In the genomic region with DNA sequence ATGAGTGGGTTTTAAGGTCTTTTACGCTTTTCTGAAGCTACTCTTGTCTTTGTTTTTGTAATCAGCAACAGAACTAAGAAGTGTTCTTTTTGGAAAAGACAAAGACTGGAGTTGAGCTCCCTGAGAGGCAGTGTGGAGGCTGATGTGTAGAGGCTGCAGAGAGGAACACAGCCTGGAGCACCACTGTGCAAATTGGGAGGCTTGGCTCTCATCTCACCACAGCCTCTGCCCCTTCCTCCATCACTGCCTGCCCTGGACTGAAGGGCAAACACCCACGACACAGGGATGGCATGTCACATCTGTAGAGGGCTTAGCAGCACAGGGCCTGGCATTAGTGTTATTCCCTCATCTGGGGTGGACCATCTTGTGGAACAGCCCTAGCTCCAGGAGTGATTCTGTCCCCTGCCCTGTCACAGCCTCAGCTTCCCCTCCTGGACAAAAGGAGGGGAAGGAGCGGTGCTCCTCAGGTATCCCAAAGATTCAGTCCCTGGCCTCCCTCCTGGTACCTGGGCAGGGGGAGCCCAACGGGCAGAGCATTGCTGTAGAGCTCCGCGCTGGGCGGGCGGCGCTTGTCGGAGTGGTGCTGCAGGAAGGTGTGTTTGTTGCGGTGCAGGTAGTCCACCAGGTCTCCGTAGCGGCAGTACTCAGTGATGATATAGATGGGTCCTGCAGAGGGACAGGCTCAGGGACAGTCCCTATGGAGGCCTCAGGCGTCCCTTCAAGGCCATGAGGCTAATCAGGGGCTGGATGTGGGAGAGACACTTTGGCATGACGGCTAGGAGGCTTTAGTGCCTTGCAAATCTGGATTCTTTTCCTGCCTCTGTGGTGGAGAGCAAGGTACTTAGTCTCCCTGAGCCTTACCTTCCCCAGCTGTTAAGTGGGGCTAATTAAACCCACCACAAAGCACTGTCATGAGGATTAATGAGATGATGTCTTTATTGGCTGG, we compare ENCODE assay signal across 16 cellular contexts. TPM values are rescaled to one million over a fixed set of nuclear protein-coding genes. Genes with fewer than 3 reads are reported as not detected.
DNase-seq lines count a peak whose midpoint lies in the region; ATAC-seq, FAIRE-seq and TF ChIP-seq lines count a peak whose summit lies in the region.
"Had no signal": no experiment of that assay in that cellular context is flagged by ENCODE, and none has a peak within 500 bp of the region (broad histone marks: within the 10 kb centered on the region; RNA-seq: fewer than 3 reads in every experiment).

No MANE protein-coding gene starts in this region.

- ATAC-seq in HCT116 (peak; percentile 12; the same call in 1 of the 2 replicates), RWPE2 (ENCODE audit: low read depth) (peak; percentile 7; the same call in 1 of the 3 replicates), HepG2 (no peak), sciatic nerve (no peak), WTC11 (no peak)

- TF ChIP-seq CTCF in HCT116 (IDR thresholded peaks at IDR 0.05 in 2 of 3, conservative IDR thresholded peaks at IDR 0.05 in 1 of 3; ENCODE audit: borderline replicate concordance in 1 of 3, insufficient read depth in 1 of 3, low read depth in 2 of 3, low read length in 2 of 3), result no peak
- peak; percentile 23 for TF ChIP-seq CTCF in RWPE2 (IDR thresholded peaks at IDR 0.05; ENCODE audit: poor library complexity, severe bottlenecking)
- TF ChIP-seq CTCF in HepG2 (CRISPR knock-in tag; IDR thresholded peaks at IDR 0.05), result no peak
- no peak for TF ChIP-seq CTCF in WTC11 (IDR thresholded peaks at IDR 0.05)

- H3K4me1 ChIP-seq in HCT116 (ENCODE audit: control insufficient read depth in 1 of 2, insufficient read depth in 2 of 2, low read length in 2 of 2) (peaks cover 4 to 9% of the 10 kb centered on the region in 2 experiments; a peak in 3 of 4 replicates), RWPE2 (ENCODE audit: insufficient read depth, poor library complexity, severe bottlenecking) (no peaks in the 10 kb centered on the region), HepG2 (ENCODE audit: insufficient read depth, low read length) (peaks cover 18% of the 10 kb centered on the region)
- H3K4me1 ChIP-seq: BE2C had no signal

- no peak for TF ChIP-seq RAD21 in HCT116 (IDR thresholded peaks at IDR 0.05; ENCODE audit: low read depth)
- TF ChIP-seq RAD21 in HepG2 (CRISPR knock-in tag; IDR thresholded peaks at IDR 0.05), result no peak

- 0 out of 2 replicates have a peak overlapping the region, but pooled peaks have one; percentile 26 for H3K4me2 ChIP-seq in HCT116 (ENCODE audit: low read length)
- peak overlapping the region; percentile 33 for H3K4me2 ChIP-seq in HepG2 (ENCODE audit: low read depth, low read length)
- H3K4me2 ChIP-seq: KMS-11 had no signal

- WGBS in HepG2 (ENCODE audit: low lambda C conversion rate), result 83% methylated on average over 11 of the region's 15 CpGs

- no peaks in the 10 kb centered on the region for H3K27me3 Mint-ChIP-seq in T-helper 2 cell treated with Interferon-gamma antibody and Interleukin-4, amounts not matched to agents 5 μg/mL and 100 μg/mL, for 36 hours (ENCODE audit: low read depth)
- H3K27me3 Mint-ChIP-seq in WTC11 (ENCODE audit: low read depth), result no peaks in the 10 kb centered on the region

- TF ChIP-seq POLR2A in HCT116 (IDR thresholded peaks at IDR 0.05; ENCODE audit: borderline replicate concordance, extremely low read depth, insufficient read depth, insufficient read length) (no peak), HepG2 (IDR thresholded peaks at IDR 0.05; ENCODE audit: insufficient read depth in 1 of 2, low read depth in 2 of 2, low read length in 2 of 2) (no peak)

- no peak overlapping the region for H3K27ac Mint-ChIP-seq in T-helper 2 cell treated with Interferon-gamma antibody and Interleukin-4, amounts not matched to agents 5 μg/mL and 100 μg/mL, for 36 hours
- H3K27ac Mint-ChIP-seq in WTC11, result no peak overlapping the region
- H3K27ac Mint-ChIP-seq: CD8-positive, alpha-beta memory T cell had no signal

- no peaks in the 10 kb centered on the region for H3K9me3 ChIP-seq in HCT116 (ENCODE audit: control insufficient read depth in 1 of 2, insufficient read depth in 1 of 2, low read depth in 1 of 2, low read length in 2 of 2)
- no peaks in the 10 kb centered on the region for H3K9me3 ChIP-seq in RWPE2 (ENCODE audit: severe bottlenecking)
- H3K9me3 ChIP-seq in HepG2 (ENCODE audit: low read length), result no peaks in the 10 kb centered on the region
- H3K9me3 ChIP-seq: BE2C had no signal

- no peaks in the 10 kb centered on the region for H3K9me3 Mint-ChIP-seq in T-helper 2 cell treated with Interferon-gamma antibody and Interleukin-4, amounts not matched to agents 5 μg/mL and 100 μg/mL, for 36 hours
- no peaks in the 10 kb centered on the region for H3K9me3 Mint-ChIP-seq in WTC11
- H3K9me3 Mint-ChIP-seq: CD8-positive, alpha-beta memory T cell had no signal

- DNase-seq in HCT116 (ENCODE audit: low read depth, low spot score) (no peak), RWPE2 (ENCODE audit: low spot score) (no peak), HepG2 (ENCODE audit: low spot score) (no peak), sciatic nerve (ENCODE audit: low spot score) (peak; percentile 50), 8988T (no peak), WTC11 (ENCODE audit: low spot score) (no peak), occipital lobe (lab: John Stamatoyannopoulos, UW) (no peak)
- no peak for DNase-seq in T-helper 2 cell treated with Interferon-gamma antibody and Interleukin-4, amounts not matched to agents 5 μg/mL and 100 μg/mL, for 36 hours (ENCODE audit: low spot score)
- DNase-seq: BE2C, DND-41, NCI-H1092, NCI-H1694, SHP77 treated with DMSO at 0.1 percent for 48 hours had no signal

- H3K79me2 ChIP-seq in HCT116 (ENCODE audit: insufficient read depth, low read length) (no peaks in the 10 kb centered on the region), HepG2 (ENCODE audit: insufficient read depth, low read length) (no peaks in the 10 kb centered on the region)

- POLR2A ChIA-PET in HCT116 (lab: Charles Lee), result no interaction called here
- POLR2A ChIA-PET in HepG2 (lab: Yijun Ruan, JAX), result no interaction called here
- POLR2A ChIA-PET in WTC11 (lab: Charles Lee), result no interaction called here

- TF ChIP-seq EP300 in HepG2 (IDR thresholded peaks at IDR 0.05; ENCODE audit: low read depth in 2 of 2, low read length in 2 of 2) (no peak), HepG2 (CRISPR knock-in tag; IDR thresholded peaks at IDR 0.05; ENCODE audit: borderline replicate concordance) (no peak)

- no peak overlapping the region for H3K9ac ChIP-seq in HCT116 (ENCODE audit: low read length)
- H3K9ac ChIP-seq in HepG2 (ENCODE audit: insufficient read depth, low read depth, low read length), result no peak overlapping the region
- H3K9ac ChIP-seq: KMS-11 had no signal

- intact Hi-C loops in HCT116 (cut with micrococcal nuclease), result loop anchor here (2.0 kb wide), 2 partner anchors 122 to 288 kb away; a partner anchor contains a TSS
- intact Hi-C loops in HepG2 (cut with micrococcal nuclease; ENCODE audit: unreplicated experiment), result loop anchor here (10.0 kb wide), 1 partner anchor 288 kb away; no protein-coding TSS in a partner anchor
- intact Hi-C loops in sciatic nerve (cut with DNase I), result no loop called here

- no TSS peak for BruUV-seq in HCT116 (replicated peaks; lab: Mats Ljungman, UMichigan)
- BruUV-seq in HepG2 (replicated peaks; lab: Mats Ljungman, UMichigan), result no TSS peak

- H3K36me3 ChIP-seq in HCT116 (ENCODE audit: control insufficient read depth in 1 of 2, insufficient read depth in 2 of 2, low read length in 2 of 2), result no peaks in the 10 kb centered on the region
- H3K36me3 ChIP-seq in RWPE2 (ENCODE audit: low read depth), result no peaks in the 10 kb centered on the region
- no peaks in the 10 kb centered on the region for H3K36me3 ChIP-seq in HepG2 (replicated peaks in 1 of 2; ENCODE audit: control insufficient read depth in 1 of 2, insufficient read depth in 2 of 2, low read length in 2 of 2)

- in situ Hi-C loops in HepG2 (cut with HindIII; ENCODE audit: extremely low pct_ligation_motif_present, low pct_unique_long_range_greater_than_20kb), result no loop called here

- RAD21 ChIA-PET in HCT116 (lab: Charles Lee; ENCODE audit: low non-redundant PET in 1 of 2, low total read pairs in 2 of 2, uncharacterized antibody in 2 of 2, unreplicated experiment in 2 of 2), result no interaction called here

- H3K4me3 Mint-ChIP-seq in T-helper 2 cell treated with Interferon-gamma antibody and Interleukin-4, amounts not matched to agents 5 μg/mL and 100 μg/mL, for 36 hours, result no peak overlapping the region
- H3K4me3 Mint-ChIP-seq in WTC11, result no peak overlapping the region
- H3K4me3 Mint-ChIP-seq: CD8-positive, alpha-beta memory T cell had no signal

- H2AFZ ChIP-seq in HCT116 (ENCODE audit: low read depth, low read length, poor library complexity, severe bottlenecking) (peak overlapping the region; percentile 71), HepG2 (ENCODE audit: low read length) (no peak overlapping the region)

- CTCF ChIA-PET in HCT116 (lab: Charles Lee) (interaction anchor here (0.6 to 1.7 kb wide), 4 partner anchors 10 to 289 kb away, joined by 3 to 4 read pairs (median 4); no protein-coding TSS in a partner anchor), HepG2 (lab: Yijun Ruan, JAX; ENCODE audit: low intra/inter-chr PET ratio, low total read pairs) (interaction anchor here (1.3 kb wide), 1 partner anchor 288 kb away, joined by 3 read pairs; no protein-coding TSS in a partner anchor), WTC11 (lab: Charles Lee) (interaction anchor here (0.5 to 1.8 kb wide), 26 partner anchors 8 to 133 kb away, joined by 3 to 16 read pairs (median 4); no protein-coding TSS in a partner anchor)

- no peaks in the 10 kb centered on the region for H3K36me3 Mint-ChIP-seq in T-helper 2 cell treated with Interferon-gamma antibody and Interleukin-4, amounts not matched to agents 5 μg/mL and 100 μg/mL, for 36 hours (ENCODE audit: low read depth)
- no peaks in the 10 kb centered on the region for H3K36me3 Mint-ChIP-seq in WTC11
- H3K36me3 Mint-ChIP-seq: CD8-positive, alpha-beta memory T cell had no signal

- H3K27ac ChIP-seq in HCT116 (ENCODE audit: low read depth, low read length), result no peak overlapping the region
- H3K27ac ChIP-seq in RWPE2 (ENCODE audit: poor library complexity, severe bottlenecking), result no peak overlapping the region
- no peak overlapping the region for H3K27ac ChIP-seq in HepG2 (ENCODE audit: extremely low read length, insufficient read depth, low read length)
- H3K27ac ChIP-seq: KMS-11 had no signal

- H3K9me2 ChIP-seq in HCT116 (ENCODE audit: insufficient read depth), result no peaks in the 10 kb centered on the region

- H3K4me1 Mint-ChIP-seq in T-helper 2 cell treated with Interferon-gamma antibody and Interleukin-4, amounts not matched to agents 5 μg/mL and 100 μg/mL, for 36 hours (ENCODE audit: low read depth), result peaks cover 3% of the 10 kb centered on the region
- H3K4me1 Mint-ChIP-seq in WTC11, result peaks cover 11% of the 10 kb centered on the region

- H3K4me3 ChIP-seq in HCT116 (replicated peaks in 1 of 2; ENCODE audit: low read depth in 1 of 2, low read length in 2 of 2) (no peak overlapping the region), RWPE2 (ENCODE audit: severe bottlenecking) (no peak overlapping the region), HepG2 (replicated peaks in 1 of 3; ENCODE audit: insufficient read depth in 1 of 3, low read depth in 2 of 3, low read length in 3 of 3) (no peak overlapping the region)

- FAIRE-seq in HepG2 (lab: Jason Lieb, UNC), result no peak

- no peaks in the 10 kb centered on the region for H4K20me1 ChIP-seq in HCT116 (ENCODE audit: insufficient read depth)
- no peaks in the 10 kb centered on the region for H4K20me1 ChIP-seq in HepG2 (ENCODE audit: insufficient read depth, low read length)

- H3K27me3 ChIP-seq in HCT116 (ENCODE audit: insufficient read depth, low read length) (no peaks in the 10 kb centered on the region), RWPE2 (ENCODE audit: insufficient read depth, poor library complexity, severe bottlenecking) (no peaks in the 10 kb centered on the region), HepG2 (ENCODE audit: control insufficient read depth in 1 of 2, insufficient read depth in 2 of 2, low read length in 2 of 2) (no peaks in the 10 kb centered on the region)
- H3K27me3 ChIP-seq: BE2C had no signal

RNA-seq across cellular contexts. Expression of a gene that starts 32.8 kb away (rescaled TPM):
- total RNA-seq in HCT116 (2021; ENCODE audit: unreplicated experiment), result 0.34 TPM
- polyA plus RNA-seq in HCT116 (2012), result 0.18 and 0.67 TPM in 2 replicates
- total RNA-seq in HepG2 (2016; rRNA removed; fragmentation: Illumina TruSeq; extraction: Trizol), result 1.5 and 4.0 TPM in 2 replicates
- total RNA-seq in HepG2 (2016; cell fraction: cytosol; rRNA removed; fragmentation: Illumina TruSeq; extraction: Trizol; ENCODE audit: low read depth), result 1.3 and 1.5 TPM in 2 replicates
- 2.3 and 5.0 TPM in 2 replicates for total RNA-seq in HepG2 (2016; cell fraction: insoluble cytoplasmic fraction; rRNA removed; fragmentation: Illumina TruSeq; extraction: Trizol)
- 2.2 and 3.9 TPM in 2 replicates for total RNA-seq in HepG2 (2016; cell fraction: membrane; rRNA removed; fragmentation: Illumina TruSeq; extraction: Trizol)
- total RNA-seq in HepG2 (2016; cell fraction: nucleus; rRNA removed; fragmentation: Illumina TruSeq; extraction: Trizol), result 3.0 and 4.6 TPM in 2 replicates
- polyA plus RNA-seq in HepG2 (2011; rRNA removed), result 15.3 and 21.0 TPM in 2 replicates
- polyA plus RNA-seq in HepG2 (2011; cell fraction: cytosol; rRNA removed), result 8.7 and 14.4 TPM in 2 replicates
- 26.2 and 40.5 TPM in 2 replicates for polyA plus RNA-seq in HepG2 (2011; cell fraction: nucleus; rRNA removed)
- polyA plus RNA-seq in HepG2 (2012), result 6.3 and 14.3 TPM in 2 replicates
- 0.71 and 1.4 TPM in 2 replicates for polyA plus RNA-seq in HepG2 (2016; cell fraction: cytosol; fragmentation: Illumina TruSeq; extraction: Trizol; ENCODE audit: low read depth)
- polyA plus RNA-seq in HepG2 (2016; cell fraction: insoluble cytoplasmic fraction; fragmentation: Illumina TruSeq; extraction: Trizol; ENCODE audit: low read depth), result 1.6 TPM in 2 replicates
- 1.5 and 1.7 TPM in 2 replicates for polyA plus RNA-seq in HepG2 (2016; cell fraction: membrane; fragmentation: Illumina TruSeq; extraction: Trizol; ENCODE audit: low read depth)
- 3.9 TPM in 2 replicates for polyA plus RNA-seq in HepG2 (2016; cell fraction: nucleus; fragmentation: Illumina TruSeq; extraction: Trizol; ENCODE audit: insufficient read depth, low read depth)
- 9.0 and 60.1 TPM in 2 replicates for polyA minus RNA-seq in HepG2 (2011; rRNA and poly(A)+ RNA removed; ENCODE audit: low replicate concordance)
- polyA minus RNA-seq in HepG2 (2011; cell fraction: cytosol; rRNA and poly(A)+ RNA removed), result 6.6 and 10.6 TPM in 2 replicates
- polyA minus RNA-seq in HepG2 (2011; cell fraction: nucleus; rRNA and poly(A)+ RNA removed), result 24.5 and 47.1 TPM in 2 replicates
- 215 TPM for total RNA-seq in sciatic nerve
- 5.0 to 7.9 TPM (median 5.1 TPM) in 3 replicates for total RNA-seq in WTC11 (2021)
- 13.7 TPM for total RNA-seq in occipital lobe

RNA-seq across cellular contexts. Expression of a gene that starts 36.5 kb away (rescaled TPM):
- 0.17 TPM for total RNA-seq in HCT116 (2021; ENCODE audit: unreplicated experiment)
- 0.30 and 0.43 TPM in 2 replicates for polyA plus RNA-seq in HCT116 (2012)
- not detected in 2 replicates for total RNA-seq in HepG2 (2016; rRNA removed; fragmentation: Illumina TruSeq; extraction: Trizol)
- not detected in 2 replicates for total RNA-seq in HepG2 (2016; cell fraction: cytosol; rRNA removed; fragmentation: Illumina TruSeq; extraction: Trizol; ENCODE audit: low read depth)
- total RNA-seq in HepG2 (2016; cell fraction: insoluble cytoplasmic fraction; rRNA removed; fragmentation: Illumina TruSeq; extraction: Trizol), result not detected in 2 replicates
- not detected in 2 replicates for total RNA-seq in HepG2 (2016; cell fraction: membrane; rRNA removed; fragmentation: Illumina TruSeq; extraction: Trizol)
- total RNA-seq in HepG2 (2016; cell fraction: nucleus; rRNA removed; fragmentation: Illumina TruSeq; extraction: Trizol), result not detected in 2 replicates
- polyA plus RNA-seq in HepG2 (2011; rRNA removed), result 0.01 TPM in 1 of 2 replicates, not detected in the other
- polyA plus RNA-seq in HepG2 (2011; cell fraction: cytosol; rRNA removed), result 0.01 TPM in 1 of 2 replicates, not detected in the other
- polyA plus RNA-seq in HepG2 (2011; cell fraction: nucleus; rRNA removed), result 0.03 TPM in 1 of 2 replicates, not detected in the other
- polyA plus RNA-seq in HepG2 (2012), result 0.07 TPM in 1 of 2 replicates, not detected in the other
- polyA plus RNA-seq in HepG2 (2016; cell fraction: cytosol; fragmentation: Illumina TruSeq; extraction: Trizol; ENCODE audit: low read depth), result not detected in 2 replicates
- not detected in 2 replicates for polyA plus RNA-seq in HepG2 (2016; cell fraction: insoluble cytoplasmic fraction; fragmentation: Illumina TruSeq; extraction: Trizol; ENCODE audit: low read depth)
- not detected in 2 replicates for polyA plus RNA-seq in HepG2 (2016; cell fraction: membrane; fragmentation: Illumina TruSeq; extraction: Trizol; ENCODE audit: low read depth)
- not detected in 2 replicates for polyA plus RNA-seq in HepG2 (2016; cell fraction: nucleus; fragmentation: Illumina TruSeq; extraction: Trizol; ENCODE audit: insufficient read depth, low read depth)
- polyA minus RNA-seq in HepG2 (2011; rRNA and poly(A)+ RNA removed; ENCODE audit: low replicate concordance), result 0.58 TPM in 1 of 2 replicates, not detected in the other
- not detected in 2 replicates for polyA minus RNA-seq in HepG2 (2011; cell fraction: cytosol; rRNA and poly(A)+ RNA removed)
- polyA minus RNA-seq in HepG2 (2011; cell fraction: nucleus; rRNA and poly(A)+ RNA removed), result not detected in 2 replicates
- total RNA-seq in sciatic nerve, result 74.8 TPM
- 0.07 to 0.20 TPM (median 0.14 TPM) in 3 replicates for total RNA-seq in WTC11 (2021)
- total RNA-seq in occipital lobe, result 8.3 TPM

RNA-seq across cellular contexts. Expression of a gene that starts 43.8 kb away (rescaled TPM):
- total RNA-seq in HCT116 (2021; ENCODE audit: unreplicated experiment) (not detected), HepG2 (2016; rRNA removed; fragmentation: Illumina TruSeq; extraction: Trizol) (not detected in 2 replicates), sciatic nerve (not detected), WTC11 (2021) (0.09 to 0.14 TPM (median 0.13 TPM) in 3 replicates), occipital lobe (not detected)
- not detected in 2 replicates for polyA plus RNA-seq in HCT116 (2012)
- total RNA-seq in HepG2 (2016; cell fraction: cytosol; rRNA removed; fragmentation: Illumina TruSeq; extraction: Trizol; ENCODE audit: low read depth), result not detected in 2 replicates
- not detected in 2 replicates for total RNA-seq in HepG2 (2016; cell fraction: insoluble cytoplasmic fraction; rRNA removed; fragmentation: Illumina TruSeq; extraction: Trizol)
- total RNA-seq in HepG2 (2016; cell fraction: membrane; rRNA removed; fragmentation: Illumina TruSeq; extraction: Trizol), result not detected in 2 replicates
- not detected in 2 replicates for total RNA-seq in HepG2 (2016; cell fraction: nucleus; rRNA removed; fragmentation: Illumina TruSeq; extraction: Trizol)
- polyA plus RNA-seq in HepG2 (2011; rRNA removed), result 0.05 TPM in 1 of 2 replicates, not detected in the other
- polyA plus RNA-seq in HepG2 (2011; cell fraction: cytosol; rRNA removed), result not detected in 2 replicates
- polyA plus RNA-seq in HepG2 (2011; cell fraction: nucleus; rRNA removed), result not detected in 2 replicates
- not detected in 2 replicates for polyA plus RNA-seq in HepG2 (2012)
- polyA plus RNA-seq in HepG2 (2016; cell fraction: cytosol; fragmentation: Illumina TruSeq; extraction: Trizol; ENCODE audit: low read depth), result not detected in 2 replicates
- not detected in 2 replicates for polyA plus RNA-seq in HepG2 (2016; cell fraction: insoluble cytoplasmic fraction; fragmentation: Illumina TruSeq; extraction: Trizol; ENCODE audit: low read depth)
- not detected in 2 replicates for polyA plus RNA-seq in HepG2 (2016; cell fraction: membrane; fragmentation: Illumina TruSeq; extraction: Trizol; ENCODE audit: low read depth)
- polyA plus RNA-seq in HepG2 (2016; cell fraction: nucleus; fragmentation: Illumina TruSeq; extraction: Trizol; ENCODE audit: insufficient read depth, low read depth), result not detected in 2 replicates
- not detected in 2 replicates for polyA minus RNA-seq in HepG2 (2011; rRNA and poly(A)+ RNA removed; ENCODE audit: low replicate concordance)
- not detected in 2 replicates for polyA minus RNA-seq in HepG2 (2011; cell fraction: cytosol; rRNA and poly(A)+ RNA removed)
- not detected in 2 replicates for polyA minus RNA-seq in HepG2 (2011; cell fraction: nucleus; rRNA and poly(A)+ RNA removed)
- total RNA-seq: CD8-positive, alpha-beta memory T cell; MCF 10A had no signal
- polyA plus RNA-seq: CD8-positive, alpha-beta memory T cell had no signal

Comparison
In these comparisons a context has a peak if more than half of its experiments do, and no peak if none do; other contexts are left out.
1. ATAC-seq: peak in HCT116 (single experiment) and RWPE2 (single experiment); none in HepG2 (single experiment), sciatic nerve (single experiment) and WTC11 (single experiment).
2. RNA of a gene that starts 32.8 kb away (total RNA-seq): 215 TPM in sciatic nerve (single experiment); 13.7 TPM in occipital lobe (single experiment), 5.0 to 7.9 TPM in WTC11, 1.3 to 5.0 TPM in HepG2 and 0.34 TPM in HCT116 (single experiment); every median in the first group is over 10 times any median in the second.